ENCODE assay signal across 9 cellular contexts in genomic region chrX:49054073-49054762, GRCh38. TPM values are rescaled to one million over a fixed set of nuclear protein-coding genes. Genes with fewer than 3 reads are reported as not detected.
DNase-seq lines count a peak whose midpoint lies in the region; ATAC-seq and TF ChIP-seq lines count a peak whose summit lies in the region.
"Had no signal": no experiment of that assay in that cellular context is flagged by ENCODE, and none has a peak within 500 bp of the region (broad histone marks: within the 10 kb centered on the region; RNA-seq: fewer than 3 reads in every experiment).

No MANE protein-coding gene starts in this region.

- no peaks in the 10 kb centered on the region for H3K9me3 ChIP-seq in muscle layer of duodenum (ENCODE audit: control insufficient read depth in 1 of 2, low read length in 2 of 2)

- peaks cover 0 to 5% of the 10 kb centered on the region in 2 donors for H3K4me1 ChIP-seq in muscle layer of duodenum (ENCODE audit: control insufficient read depth in 1 of 2, insufficient read depth in 2 of 2, low read length in 2 of 2)

- H3K4me3 ChIP-seq in muscle layer of duodenum (ENCODE audit: low read depth in 1 of 2, low read length in 2 of 2), result peak overlapping the region; percentile 39 to 61

- peak overlapping the region; percentile 87 for H3K4me3 Mint-ChIP-seq in stimulated activated naive CD8-positive, alpha-beta T cell treated with anti-CD3 and anti-CD28 coated beads, Interleukin-15, Interleukin-2, amounts not matched to agents 100 ng/mL and 50 ng/mL, for 24 hours
- peak overlapping the region; percentile 76 for H3K4me3 Mint-ChIP-seq in chondrocyte (ENCODE audit: unreplicated experiment)

- peaks cover 44% of the 10 kb centered on the region for H3K4me1 Mint-ChIP-seq in stimulated activated naive CD8-positive, alpha-beta T cell treated with anti-CD3 and anti-CD28 coated beads, Interleukin-15, Interleukin-2, amounts not matched to agents 100 ng/mL and 50 ng/mL, for 24 hours (ENCODE audit: low read depth)
- peaks cover 31% of the 10 kb centered on the region for H3K4me1 Mint-ChIP-seq in chondrocyte (ENCODE audit: low read depth)

- H3K36me3 Mint-ChIP-seq in stimulated activated naive CD8-positive, alpha-beta T cell treated with anti-CD3 and anti-CD28 coated beads, Interleukin-15, Interleukin-2, amounts not matched to agents 100 ng/mL and 50 ng/mL, for 24 hours (ENCODE audit: low read depth), result no peaks in the 10 kb centered on the region
- H3K36me3 Mint-ChIP-seq in chondrocyte (ENCODE audit: low read depth), result peaks cover 1% of the 10 kb centered on the region

- ATAC-seq in stimulated activated naive CD8-positive, alpha-beta T cell treated with anti-CD3 and anti-CD28 coated beads, Interleukin-15, Interleukin-2, amounts not matched to agents 100 U/mL and 50 U/mL, for 24 hours, result no peak
- ATAC-seq in GM21619 (IDR thresholded peaks at IDR 0.05; ENCODE audit: unreplicated experiment), result no peak

- H3K27me3 Mint-ChIP-seq in stimulated activated naive CD8-positive, alpha-beta T cell treated with anti-CD3 and anti-CD28 coated beads, Interleukin-15, Interleukin-2, amounts not matched to agents 100 ng/mL and 50 ng/mL, for 24 hours, result no peaks in the 10 kb centered on the region
- no peaks in the 10 kb centered on the region for H3K27me3 Mint-ChIP-seq in chondrocyte (ENCODE audit: low read depth)

- H3K36me3 ChIP-seq in muscle layer of duodenum (ENCODE audit: control insufficient read depth in 1 of 2, insufficient read depth in 2 of 2, low read length in 2 of 2), result no peaks in the 10 kb centered on the region

- no peak for TF ChIP-seq CTCF in chondrocyte (IDR thresholded peaks at IDR 0.05)

- H3K27ac Mint-ChIP-seq in stimulated activated naive CD8-positive, alpha-beta T cell treated with anti-CD3 and anti-CD28 coated beads, Interleukin-15, Interleukin-2, amounts not matched to agents 100 ng/mL and 50 ng/mL, for 24 hours, result peak overlapping the region; percentile 92
- H3K27ac Mint-ChIP-seq in chondrocyte (ENCODE audit: unreplicated experiment), result peak overlapping the region; percentile 74

- H3K9me3 Mint-ChIP-seq in stimulated activated naive CD8-positive, alpha-beta T cell treated with anti-CD3 and anti-CD28 coated beads, Interleukin-15, Interleukin-2, amounts not matched to agents 100 ng/mL and 50 ng/mL, for 24 hours, result no peaks in the 10 kb centered on the region
- peaks cover 17% of the 10 kb centered on the region for H3K9me3 Mint-ChIP-seq in chondrocyte (ENCODE audit: low read depth)

- no peak for DNase-seq in stimulated activated naive CD8-positive, alpha-beta T cell treated with anti-CD3 and anti-CD28 coated beads, Interleukin-15, Interleukin-2, amounts not matched to agents 100 U/mL and 50 U/mL, for 24 hours
- DNase-seq in chondrocyte (ENCODE audit: low spot score) (no peak), KG1 (lab: John Stamatoyannopoulos, UW) (no peak), EL (no peak), NCI-H345 (lab: John Stamatoyannopoulos, UW) (no peak)

- no peaks in the 10 kb centered on the region for H3K27me3 ChIP-seq in muscle layer of duodenum (ENCODE audit: low read depth, low read length)

- H3K27ac ChIP-seq in muscle layer of duodenum (ENCODE audit: low read length), result peak overlapping the region; percentile 63
- H3K27ac ChIP-seq: HL-60 had no signal

RNA-seq across cellular contexts. Expression of gene CCDC120, which starts 4.6 kb away (rescaled TPM):
- total RNA-seq in chondrocyte, result 6.9 to 7.7 TPM (median 7.3 TPM) in 3 replicates

RNA-seq across cellular contexts. Expression of gene TFE3, which starts 11.1 kb away (rescaled TPM):
- total RNA-seq in chondrocyte, result 39.3 to 42.5 TPM (median 41.2 TPM) in 3 replicates

RNA-seq across cellular contexts. Expression of gene PRAF2, which starts 19.6 kb away (rescaled TPM):
- total RNA-seq in chondrocyte, result 51.9 to 58.3 TPM (median 53.4 TPM) in 3 replicates

RNA-seq across cellular contexts. Expression of gene WDR45, which starts 25.5 kb away (rescaled TPM):
- 49.2 to 63.0 TPM (median 49.3 TPM) in 3 replicates for total RNA-seq in chondrocyte

RNA-seq across cellular contexts. Expression of gene GRIPAP1, which starts 52.2 kb away (rescaled TPM):
- 28.8 to 37.5 TPM (median 32.7 TPM) in 3 replicates for total RNA-seq in chondrocyte
